1 cellular context compared by ENCODE assay signal in the genomic region with DNA sequence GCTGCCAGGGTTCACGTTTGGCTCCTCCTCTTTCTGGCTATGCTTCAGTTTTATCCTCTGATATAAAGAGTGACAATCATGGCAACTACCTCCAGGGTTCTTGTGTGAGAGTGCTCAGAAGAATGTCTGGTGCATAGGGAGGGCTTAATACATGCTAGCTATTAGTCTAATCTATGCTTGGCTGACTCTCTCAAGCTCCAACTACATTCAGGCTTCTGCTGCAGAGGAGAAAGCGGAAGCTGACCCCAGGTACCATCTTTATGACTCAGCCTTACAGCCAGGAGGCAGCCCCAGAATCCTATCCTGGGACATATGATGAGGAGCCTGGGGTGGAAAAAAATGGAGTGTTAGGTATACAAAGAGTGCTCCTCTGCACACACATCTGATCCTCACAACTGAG.
TF ChIP-seq lines count a peak whose summit lies in the region.

No MANE protein-coding gene starts in this region.

TF ChIP-seq in GM23338, 12 proteins besides CTCF, POLR2A, EP300 and RAD21 (continued from another document):
- TF ChIP-seq, protein P1, sequence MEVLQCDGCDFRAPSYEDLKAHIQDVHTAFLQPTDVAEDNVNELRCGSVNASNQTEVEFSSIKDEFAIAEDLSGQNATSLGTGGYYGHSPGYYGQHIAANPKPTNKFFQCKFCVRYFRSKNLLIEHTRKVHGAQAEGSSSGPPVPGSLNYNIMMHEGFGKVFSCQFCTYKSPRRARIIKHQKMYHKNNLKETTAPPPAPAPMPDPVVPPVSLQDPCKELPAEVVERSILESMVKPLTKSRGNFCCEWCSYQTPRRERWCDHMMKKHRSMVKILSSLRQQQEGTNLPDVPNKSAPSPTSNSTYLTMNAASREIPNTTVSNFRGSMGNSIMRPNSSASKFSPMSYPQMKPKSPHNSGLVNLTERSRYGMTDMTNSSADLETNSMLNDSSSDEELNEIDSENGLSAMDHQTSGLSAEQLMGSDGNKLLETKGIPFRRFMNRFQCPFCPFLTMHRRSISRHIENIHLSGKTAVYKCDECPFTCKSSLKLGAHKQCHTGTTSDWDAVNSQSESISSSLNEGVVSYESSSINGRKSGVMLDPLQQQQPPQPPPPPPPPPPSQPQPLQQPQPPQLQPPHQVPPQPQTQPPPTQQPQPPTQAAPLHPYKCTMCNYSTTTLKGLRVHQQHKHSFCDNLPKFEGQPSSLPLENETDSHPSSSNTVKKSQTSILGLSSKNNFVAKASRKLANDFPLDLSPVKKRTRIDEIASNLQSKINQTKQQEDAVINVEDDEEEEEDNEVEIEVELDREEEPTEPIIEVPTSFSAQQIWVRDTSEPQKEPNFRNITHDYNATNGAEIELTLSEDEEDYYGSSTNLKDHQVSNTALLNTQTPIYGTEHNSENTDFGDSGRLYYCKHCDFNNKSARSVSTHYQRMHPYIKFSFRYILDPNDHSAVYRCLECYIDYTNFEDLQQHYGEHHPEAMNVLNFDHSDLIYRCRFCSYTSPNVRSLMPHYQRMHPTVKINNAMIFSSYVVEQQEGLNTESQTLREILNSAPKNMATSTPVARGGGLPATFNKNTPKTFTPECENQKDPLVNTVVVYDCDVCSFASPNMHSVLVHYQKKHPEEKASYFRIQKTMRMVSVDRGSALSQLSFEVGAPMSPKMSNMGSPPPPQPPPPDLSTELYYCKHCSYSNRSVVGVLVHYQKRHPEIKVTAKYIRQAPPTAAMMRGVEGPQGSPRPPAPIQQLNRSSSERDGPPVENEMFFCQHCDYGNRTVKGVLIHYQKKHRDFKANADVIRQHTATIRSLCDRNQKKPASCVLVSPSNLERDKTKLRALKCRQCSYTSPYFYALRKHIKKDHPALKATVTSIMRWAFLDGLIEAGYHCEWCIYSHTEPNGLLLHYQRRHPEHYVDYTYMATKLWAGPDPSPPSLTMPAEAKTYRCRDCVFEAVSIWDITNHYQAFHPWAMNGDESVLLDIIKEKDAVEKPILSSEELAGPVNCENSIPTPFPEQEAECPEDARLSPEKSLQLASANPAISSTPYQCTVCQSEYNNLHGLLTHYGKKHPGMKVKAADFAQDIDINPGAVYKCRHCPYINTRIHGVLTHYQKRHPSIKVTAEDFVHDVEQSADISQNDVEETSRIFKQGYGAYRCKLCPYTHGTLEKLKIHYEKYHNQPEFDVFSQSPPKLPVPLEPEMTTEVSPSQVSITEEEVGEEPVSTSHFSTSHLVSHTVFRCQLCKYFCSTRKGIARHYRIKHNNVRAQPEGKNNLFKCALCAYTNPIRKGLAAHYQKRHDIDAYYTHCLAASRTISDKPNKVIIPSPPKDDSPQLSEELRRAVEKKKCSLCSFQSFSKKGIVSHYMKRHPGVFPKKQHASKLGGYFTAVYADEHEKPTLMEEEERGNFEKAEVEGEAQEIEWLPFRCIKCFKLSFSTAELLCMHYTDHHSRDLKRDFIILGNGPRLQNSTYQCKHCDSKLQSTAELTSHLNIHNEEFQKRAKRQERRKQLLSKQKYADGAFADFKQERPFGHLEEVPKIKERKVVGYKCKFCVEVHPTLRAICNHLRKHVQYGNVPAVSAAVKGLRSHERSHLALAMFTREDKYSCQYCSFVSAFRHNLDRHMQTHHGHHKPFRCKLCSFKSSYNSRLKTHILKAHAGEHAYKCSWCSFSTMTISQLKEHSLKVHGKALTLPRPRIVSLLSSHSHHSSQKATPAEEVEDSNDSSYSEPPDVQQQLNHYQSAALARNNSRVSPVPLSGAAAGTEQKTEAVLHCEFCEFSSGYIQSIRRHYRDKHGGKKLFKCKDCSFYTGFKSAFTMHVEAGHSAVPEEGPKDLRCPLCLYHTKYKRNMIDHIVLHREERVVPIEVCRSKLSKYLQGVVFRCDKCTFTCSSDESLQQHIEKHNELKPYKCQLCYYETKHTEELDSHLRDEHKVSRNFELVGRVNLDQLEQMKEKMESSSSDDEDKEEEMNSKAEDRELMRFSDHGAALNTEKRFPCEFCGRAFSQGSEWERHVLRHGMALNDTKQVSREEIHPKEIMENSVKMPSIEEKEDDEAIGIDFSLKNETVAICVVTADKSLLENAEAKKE (CRISPR knock-in tag; IDR thresholded peaks at IDR 0.05): no peak
TF ChIP-seq in GM23338: peak in this region for 0.
